Comparison of ENCODE assay signal across 1 cellular context in the genomic region with DNA sequence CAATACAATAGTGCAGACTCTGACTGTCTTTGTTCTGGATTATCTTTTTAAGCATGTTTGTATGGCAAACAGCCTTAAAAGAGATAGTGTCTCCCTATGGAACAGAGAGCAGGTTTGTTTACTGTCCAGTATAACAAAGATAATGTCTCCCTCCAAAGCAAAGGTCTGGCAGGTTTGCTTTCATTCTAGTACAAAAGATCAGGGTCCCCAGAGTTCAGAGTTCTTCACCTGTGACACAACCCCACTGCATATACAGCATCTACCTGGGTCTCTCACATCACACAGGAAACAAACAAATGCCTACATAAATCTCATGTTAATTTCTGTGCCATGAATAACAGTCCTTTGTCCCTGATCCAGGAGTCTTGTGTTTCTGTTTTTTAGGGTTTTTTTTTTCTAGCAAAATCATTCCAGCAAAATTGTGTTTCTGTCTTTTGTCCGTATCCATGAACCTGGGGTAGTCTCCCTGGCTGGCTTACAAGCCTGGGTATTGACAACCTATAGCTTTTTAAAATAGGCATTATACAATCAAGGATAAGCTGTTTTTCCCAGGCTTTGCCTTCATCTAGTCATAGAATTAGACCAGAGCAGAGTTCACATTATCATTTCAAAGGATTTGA.
TF ChIP-seq lines count a peak whose summit lies in the region.

No MANE protein-coding gene starts in this region.

TF ChIP-seq in HepG2, 621 proteins besides CTCF, POLR2A, EP300 and RAD21 (continued from another document and continues in another):
- TF ChIP-seq, protein P1, sequence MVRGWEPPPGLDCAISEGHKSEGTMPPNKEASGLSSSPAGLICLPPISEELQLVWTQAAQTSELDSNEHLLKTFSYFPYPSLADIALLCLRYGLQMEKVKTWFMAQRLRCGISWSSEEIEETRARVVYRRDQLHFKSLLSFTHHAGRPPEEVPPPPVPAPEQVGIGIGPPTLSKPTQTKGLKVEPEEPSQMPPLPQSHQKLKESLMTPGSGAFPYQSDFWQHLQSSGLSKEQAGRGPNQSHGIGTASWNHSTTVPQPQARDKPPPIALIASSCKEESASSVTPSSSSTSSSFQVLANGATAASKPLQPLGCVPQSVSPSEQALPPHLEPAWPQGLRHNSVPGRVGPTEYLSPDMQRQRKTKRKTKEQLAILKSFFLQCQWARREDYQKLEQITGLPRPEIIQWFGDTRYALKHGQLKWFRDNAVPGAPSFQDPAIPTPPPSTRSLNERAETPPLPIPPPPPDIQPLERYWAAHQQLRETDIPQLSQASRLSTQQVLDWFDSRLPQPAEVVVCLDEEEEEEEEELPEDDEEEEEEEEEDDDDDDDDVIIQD (CRISPR knock-in tag; IDR thresholded peaks at IDR 0.05; ENCODE audit: low read depth), result peak; percentile 77; the same call in 1 of the 2 replicates
- TF ChIP-seq SAFB2 (CRISPR knock-in tag; IDR thresholded peaks at IDR 0.05; ENCODE audit: borderline replicate concordance, low read depth), result no peak
- TF ChIP-seq IRF2 (CRISPR knock-in tag; IDR thresholded peaks at IDR 0.05), result peak; percentile 22; the same call in 1 of the 2 replicates
- TF ChIP-seq ZFY (CRISPR knock-in tag; IDR thresholded peaks at IDR 0.05), result no peak
- TF ChIP-seq, protein P2, sequence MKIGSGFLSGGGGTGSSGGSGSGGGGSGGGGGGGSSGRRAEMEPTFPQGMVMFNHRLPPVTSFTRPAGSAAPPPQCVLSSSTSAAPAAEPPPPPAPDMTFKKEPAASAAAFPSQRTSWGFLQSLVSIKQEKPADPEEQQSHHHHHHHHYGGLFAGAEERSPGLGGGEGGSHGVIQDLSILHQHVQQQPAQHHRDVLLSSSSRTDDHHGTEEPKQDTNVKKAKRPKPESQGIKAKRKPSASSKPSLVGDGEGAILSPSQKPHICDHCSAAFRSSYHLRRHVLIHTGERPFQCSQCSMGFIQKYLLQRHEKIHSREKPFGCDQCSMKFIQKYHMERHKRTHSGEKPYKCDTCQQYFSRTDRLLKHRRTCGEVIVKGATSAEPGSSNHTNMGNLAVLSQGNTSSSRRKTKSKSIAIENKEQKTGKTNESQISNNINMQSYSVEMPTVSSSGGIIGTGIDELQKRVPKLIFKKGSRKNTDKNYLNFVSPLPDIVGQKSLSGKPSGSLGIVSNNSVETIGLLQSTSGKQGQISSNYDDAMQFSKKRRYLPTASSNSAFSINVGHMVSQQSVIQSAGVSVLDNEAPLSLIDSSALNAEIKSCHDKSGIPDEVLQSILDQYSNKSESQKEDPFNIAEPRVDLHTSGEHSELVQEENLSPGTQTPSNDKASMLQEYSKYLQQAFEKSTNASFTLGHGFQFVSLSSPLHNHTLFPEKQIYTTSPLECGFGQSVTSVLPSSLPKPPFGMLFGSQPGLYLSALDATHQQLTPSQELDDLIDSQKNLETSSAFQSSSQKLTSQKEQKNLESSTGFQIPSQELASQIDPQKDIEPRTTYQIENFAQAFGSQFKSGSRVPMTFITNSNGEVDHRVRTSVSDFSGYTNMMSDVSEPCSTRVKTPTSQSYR (CRISPR knock-in tag; IDR thresholded peaks at IDR 0.05; ENCODE audit: borderline replicate concordance), result peak; percentile 44; the same call in 1 of the 2 replicates
- TF ChIP-seq AKAP8 (CRISPR knock-in tag; IDR thresholded peaks at IDR 0.05), result no peak
- TF ChIP-seq, protein P3, sequence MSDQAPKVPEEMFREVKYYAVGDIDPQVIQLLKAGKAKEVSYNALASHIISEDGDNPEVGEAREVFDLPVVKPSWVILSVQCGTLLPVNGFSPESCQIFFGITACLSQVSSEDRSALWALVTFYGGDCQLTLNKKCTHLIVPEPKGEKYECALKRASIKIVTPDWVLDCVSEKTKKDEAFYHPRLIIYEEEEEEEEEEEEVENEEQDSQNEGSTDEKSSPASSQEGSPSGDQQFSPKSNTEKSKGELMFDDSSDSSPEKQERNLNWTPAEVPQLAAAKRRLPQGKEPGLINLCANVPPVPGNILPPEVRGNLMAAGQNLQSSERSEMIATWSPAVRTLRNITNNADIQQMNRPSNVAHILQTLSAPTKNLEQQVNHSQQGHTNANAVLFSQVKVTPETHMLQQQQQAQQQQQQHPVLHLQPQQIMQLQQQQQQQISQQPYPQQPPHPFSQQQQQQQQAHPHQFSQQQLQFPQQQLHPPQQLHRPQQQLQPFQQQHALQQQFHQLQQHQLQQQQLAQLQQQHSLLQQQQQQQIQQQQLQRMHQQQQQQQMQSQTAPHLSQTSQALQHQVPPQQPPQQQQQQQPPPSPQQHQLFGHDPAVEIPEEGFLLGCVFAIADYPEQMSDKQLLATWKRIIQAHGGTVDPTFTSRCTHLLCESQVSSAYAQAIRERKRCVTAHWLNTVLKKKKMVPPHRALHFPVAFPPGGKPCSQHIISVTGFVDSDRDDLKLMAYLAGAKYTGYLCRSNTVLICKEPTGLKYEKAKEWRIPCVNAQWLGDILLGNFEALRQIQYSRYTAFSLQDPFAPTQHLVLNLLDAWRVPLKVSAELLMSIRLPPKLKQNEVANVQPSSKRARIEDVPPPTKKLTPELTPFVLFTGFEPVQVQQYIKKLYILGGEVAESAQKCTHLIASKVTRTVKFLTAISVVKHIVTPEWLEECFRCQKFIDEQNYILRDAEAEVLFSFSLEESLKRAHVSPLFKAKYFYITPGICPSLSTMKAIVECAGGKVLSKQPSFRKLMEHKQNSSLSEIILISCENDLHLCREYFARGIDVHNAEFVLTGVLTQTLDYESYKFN (CRISPR knock-in tag; conservative IDR thresholded peaks at IDR 0.05), result peak; percentile 97
- no peak for TF ChIP-seq ZNF674 (CRISPR knock-in tag; IDR thresholded peaks at IDR 0.05; ENCODE audit: low read depth)
- TF ChIP-seq MED13 (CRISPR knock-in tag; IDR thresholded peaks at IDR 0.05), result peak; percentile 31; the same call in 1 of the 2 replicates
- no peak for TF ChIP-seq NPAS2 (CRISPR knock-in tag; IDR thresholded peaks at IDR 0.05; ENCODE audit: borderline replicate concordance)
- no peak for TF ChIP-seq ZNF451 (CRISPR knock-in tag; IDR thresholded peaks at IDR 0.05)
- TF ChIP-seq SUZ12 (IDR thresholded peaks at IDR 0.05; ENCODE audit: low read depth, low read length), result no peak
- TF ChIP-seq STAG1 (CRISPR knock-in tag; IDR thresholded peaks at IDR 0.05), result no peak
- TF ChIP-seq FIP1L1 (IDR thresholded peaks at IDR 0.05; ENCODE audit: borderline replicate concordance, insufficient read depth, low read depth, low read length), result no peak
- no peak for TF ChIP-seq MAZ (IDR thresholded peaks at IDR 0.05; ENCODE audit: borderline replicate concordance, low read depth, low read length)
- no peak for TF ChIP-seq MAZ (CRISPR knock-in tag; IDR thresholded peaks at IDR 0.05; ENCODE audit: low read depth)
- peak; percentile 58; the same call in 1 of the 2 replicates for TF ChIP-seq TBX2 (CRISPR knock-in tag; IDR thresholded peaks at IDR 0.05; ENCODE audit: borderline replicate concordance)
- TF ChIP-seq, protein P4, sequence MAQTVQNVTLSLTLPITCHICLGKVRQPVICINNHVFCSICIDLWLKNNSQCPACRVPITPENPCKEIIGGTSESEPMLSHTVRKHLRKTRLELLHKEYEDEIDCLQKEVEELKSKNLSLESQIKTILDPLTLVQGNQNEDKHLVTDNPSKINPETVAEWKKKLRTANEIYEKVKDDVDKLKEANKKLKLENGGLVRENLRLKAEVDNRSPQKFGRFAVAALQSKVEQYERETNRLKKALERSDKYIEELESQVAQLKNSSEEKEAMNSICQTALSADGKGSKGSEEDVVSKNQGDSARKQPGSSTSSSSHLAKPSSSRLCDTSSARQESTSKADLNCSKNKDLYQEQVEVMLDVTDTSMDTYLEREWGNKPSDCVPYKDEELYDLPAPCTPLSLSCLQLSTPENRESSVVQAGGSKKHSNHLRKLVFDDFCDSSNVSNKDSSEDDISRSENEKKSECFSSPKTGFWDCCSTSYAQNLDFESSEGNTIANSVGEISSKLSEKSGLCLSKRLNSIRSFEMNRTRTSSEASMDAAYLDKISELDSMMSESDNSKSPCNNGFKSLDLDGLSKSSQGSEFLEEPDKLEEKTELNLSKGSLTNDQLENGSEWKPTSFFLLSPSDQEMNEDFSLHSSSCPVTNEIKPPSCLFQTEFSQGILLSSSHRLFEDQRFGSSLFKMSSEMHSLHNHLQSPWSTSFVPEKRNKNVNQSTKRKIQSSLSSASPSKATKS (CRISPR knock-in tag; IDR thresholded peaks at IDR 0.05), result no peak
- TF ChIP-seq ZNF207 (IDR thresholded peaks at IDR 0.05; ENCODE audit: borderline replicate concordance), result no peak
- TF ChIP-seq, protein P5, sequence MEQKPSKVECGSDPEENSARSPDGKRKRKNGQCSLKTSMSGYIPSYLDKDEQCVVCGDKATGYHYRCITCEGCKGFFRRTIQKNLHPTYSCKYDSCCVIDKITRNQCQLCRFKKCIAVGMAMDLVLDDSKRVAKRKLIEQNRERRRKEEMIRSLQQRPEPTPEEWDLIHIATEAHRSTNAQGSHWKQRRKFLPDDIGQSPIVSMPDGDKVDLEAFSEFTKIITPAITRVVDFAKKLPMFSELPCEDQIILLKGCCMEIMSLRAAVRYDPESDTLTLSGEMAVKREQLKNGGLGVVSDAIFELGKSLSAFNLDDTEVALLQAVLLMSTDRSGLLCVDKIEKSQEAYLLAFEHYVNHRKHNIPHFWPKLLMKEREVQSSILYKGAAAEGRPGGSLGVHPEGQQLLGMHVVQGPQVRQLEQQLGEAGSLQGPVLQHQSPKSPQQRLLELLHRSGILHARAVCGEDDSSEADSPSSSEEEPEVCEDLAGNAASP (CRISPR knock-in tag; IDR thresholded peaks at IDR 0.05; ENCODE audit: borderline replicate concordance), result peak; percentile 52; the same call in 1 of the 2 replicates
- TF ChIP-seq HMG20A (CRISPR knock-in tag; IDR thresholded peaks at IDR 0.05; ENCODE audit: borderline replicate concordance), result peak; percentile 96
- TF ChIP-seq, protein P6, sequence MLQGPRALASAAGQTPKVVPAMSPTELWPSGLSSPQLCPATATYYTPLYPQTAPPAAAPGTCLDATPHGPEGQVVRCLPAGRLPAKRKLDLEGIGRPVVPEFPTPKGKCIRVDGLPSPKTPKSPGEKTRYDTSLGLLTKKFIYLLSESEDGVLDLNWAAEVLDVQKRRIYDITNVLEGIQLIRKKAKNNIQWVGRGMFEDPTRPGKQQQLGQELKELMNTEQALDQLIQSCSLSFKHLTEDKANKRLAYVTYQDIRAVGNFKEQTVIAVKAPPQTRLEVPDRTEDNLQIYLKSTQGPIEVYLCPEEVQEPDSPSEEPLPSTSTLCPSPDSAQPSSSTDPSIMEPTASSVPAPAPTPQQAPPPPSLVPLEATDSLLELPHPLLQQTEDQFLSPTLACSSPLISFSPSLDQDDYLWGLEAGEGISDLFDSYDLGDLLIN (CRISPR knock-in tag; IDR thresholded peaks at IDR 0.05; ENCODE audit: borderline replicate concordance), result no peak
- TF ChIP-seq ZNF564 (CRISPR knock-in tag; IDR thresholded peaks at IDR 0.05), result no peak
- no peak for TF ChIP-seq RFXANK (CRISPR knock-in tag; IDR thresholded peaks at IDR 0.05)
- TF ChIP-seq, protein P7, sequence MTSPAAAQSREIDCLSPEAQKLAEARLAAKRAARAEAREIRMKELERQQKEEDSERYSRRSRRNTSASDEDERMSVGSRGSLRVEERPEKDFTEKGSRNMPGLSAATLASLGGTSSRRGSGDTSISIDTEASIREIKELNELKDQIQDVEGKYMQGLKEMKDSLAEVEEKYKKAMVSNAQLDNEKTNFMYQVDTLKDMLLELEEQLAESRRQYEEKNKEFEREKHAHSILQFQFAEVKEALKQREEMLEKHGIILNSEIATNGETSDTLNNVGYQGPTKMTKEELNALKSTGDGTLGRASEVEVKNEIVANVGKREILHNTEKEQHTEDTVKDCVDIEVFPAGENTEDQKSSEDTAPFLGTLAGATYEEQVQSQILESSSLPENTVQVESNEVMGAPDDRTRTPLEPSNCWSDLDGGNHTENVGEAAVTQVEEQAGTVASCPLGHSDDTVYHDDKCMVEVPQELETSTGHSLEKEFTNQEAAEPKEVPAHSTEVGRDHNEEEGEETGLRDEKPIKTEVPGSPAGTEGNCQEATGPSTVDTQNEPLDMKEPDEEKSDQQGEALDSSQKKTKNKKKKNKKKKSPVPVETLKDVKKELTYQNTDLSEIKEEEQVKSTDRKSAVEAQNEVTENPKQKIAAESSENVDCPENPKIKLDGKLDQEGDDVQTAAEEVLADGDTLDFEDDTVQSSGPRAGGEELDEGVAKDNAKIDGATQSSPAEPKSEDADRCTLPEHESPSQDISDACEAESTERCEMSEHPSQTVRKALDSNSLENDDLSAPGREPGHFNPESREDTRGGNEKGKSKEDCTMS (CRISPR knock-in tag; conservative IDR thresholded peaks at IDR 0.05), result no peak
- no peak for TF ChIP-seq NONO (IDR thresholded peaks at IDR 0.05)
- no peak; the same call in 1 of the 2 replicates for TF ChIP-seq NONO (CRISPR knock-in tag; conservative IDR thresholded peaks at IDR 0.05)
- TF ChIP-seq, protein P8, sequence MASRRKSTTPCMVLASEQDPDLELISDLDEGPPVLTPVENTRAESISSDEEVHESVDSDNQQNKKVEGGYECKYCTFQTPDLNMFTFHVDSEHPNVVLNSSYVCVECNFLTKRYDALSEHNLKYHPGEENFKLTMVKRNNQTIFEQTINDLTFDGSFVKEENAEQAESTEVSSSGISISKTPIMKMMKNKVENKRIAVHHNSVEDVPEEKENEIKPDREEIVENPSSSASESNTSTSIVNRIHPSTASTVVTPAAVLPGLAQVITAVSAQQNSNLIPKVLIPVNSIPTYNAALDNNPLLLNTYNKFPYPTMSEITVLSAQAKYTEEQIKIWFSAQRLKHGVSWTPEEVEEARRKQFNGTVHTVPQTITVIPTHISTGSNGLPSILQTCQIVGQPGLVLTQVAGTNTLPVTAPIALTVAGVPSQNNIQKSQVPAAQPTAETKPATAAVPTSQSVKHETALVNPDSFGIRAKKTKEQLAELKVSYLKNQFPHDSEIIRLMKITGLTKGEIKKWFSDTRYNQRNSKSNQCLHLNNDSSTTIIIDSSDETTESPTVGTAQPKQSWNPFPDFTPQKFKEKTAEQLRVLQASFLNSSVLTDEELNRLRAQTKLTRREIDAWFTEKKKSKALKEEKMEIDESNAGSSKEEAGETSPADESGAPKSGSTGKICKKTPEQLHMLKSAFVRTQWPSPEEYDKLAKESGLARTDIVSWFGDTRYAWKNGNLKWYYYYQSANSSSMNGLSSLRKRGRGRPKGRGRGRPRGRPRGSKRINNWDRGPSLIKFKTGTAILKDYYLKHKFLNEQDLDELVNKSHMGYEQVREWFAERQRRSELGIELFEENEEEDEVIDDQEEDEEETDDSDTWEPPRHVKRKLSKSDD (CRISPR knock-in tag; IDR thresholded peaks at IDR 0.05; ENCODE audit: low read depth), result no peak
- no peak for TF ChIP-seq ZNF225 (CRISPR knock-in tag; IDR thresholded peaks at IDR 0.05)
- no peak for TF ChIP-seq HES4 (CRISPR knock-in tag; IDR thresholded peaks at IDR 0.05; ENCODE audit: borderline replicate concordance)
- TF ChIP-seq IKZF1 (IDR thresholded peaks at IDR 0.05), result no peak
- peak; percentile 85 for TF ChIP-seq HDAC2 (CRISPR knock-in tag; IDR thresholded peaks at IDR 0.05)
- peak; percentile 75 for TF ChIP-seq FOXK1 (CRISPR knock-in tag; IDR thresholded peaks at IDR 0.05; ENCODE audit: borderline replicate concordance, low read depth)
- TF ChIP-seq PHF8 (CRISPR knock-in tag; IDR thresholded peaks at IDR 0.05), result no peak
- TF ChIP-seq, protein P9, sequence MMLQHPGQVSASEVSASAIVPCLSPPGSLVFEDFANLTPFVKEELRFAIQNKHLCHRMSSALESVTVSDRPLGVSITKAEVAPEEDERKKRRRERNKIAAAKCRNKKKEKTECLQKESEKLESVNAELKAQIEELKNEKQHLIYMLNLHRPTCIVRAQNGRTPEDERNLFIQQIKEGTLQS (CRISPR knock-in tag; IDR thresholded peaks at IDR 0.05), result no peak
- no peak; the same call in 1 of the 2 replicates for TF ChIP-seq ZNF556 (CRISPR knock-in tag; IDR thresholded peaks at IDR 0.05; ENCODE audit: borderline replicate concordance)
- TF ChIP-seq ZNF761 (CRISPR knock-in tag; conservative IDR thresholded peaks at IDR 0.05), result no peak
- no peak for TF ChIP-seq NFRKB (IDR thresholded peaks at IDR 0.05)
- TF ChIP-seq NFKB2 (CRISPR knock-in tag; IDR thresholded peaks at IDR 0.05; ENCODE audit: borderline replicate concordance), result no peak
- TF ChIP-seq SMARCC2 (IDR thresholded peaks at IDR 0.05), result no peak
- no peak for TF ChIP-seq GABPA (IDR thresholded peaks at IDR 0.05; ENCODE audit: low read depth, low read length)
- TF ChIP-seq GABPA (CRISPR knock-in tag; IDR thresholded peaks at IDR 0.05; ENCODE audit: low read depth), result peak; percentile 27; the same call in 1 of the 2 replicates
